Comparison of ENCODE assay signal across 25 cellular contexts in genomic region chr22:50432131-50432870, GRCh38. TPM values are rescaled to one million over a fixed set of nuclear protein-coding genes. Genes with fewer than 3 reads are reported as not detected.
"Had no signal": no experiment of that assay in that cellular context is flagged by ENCODE, and none has a peak within 500 bp of the region (broad histone marks: within the 10 kb centered on the region; RNA-seq: fewer than 3 reads in every experiment).

No MANE protein-coding gene starts in this region.

- ATAC-seq: activated T-helper 17 cell treated with anti-CD3 and anti-CD28 coated beads, Interleukin-2, amount 50 U/mL, for 72 hours; effector memory CD8-positive, alpha-beta T cell; gastrocnemius medialis; left colon; naive thymus-derived CD8-positive, alpha-beta T cell had no signal

- H3K4me1 Mint-ChIP-seq: activated T-helper 17 cell treated with anti-CD3 and anti-CD28 coated beads, Interleukin-2, amount 50 U/mL, for 72 hours; brain; naive thymus-derived CD8-positive, alpha-beta T cell; neural progenitor cell had no signal

- H3K9me3 ChIP-seq: esophagus muscularis mucosa, gastrocnemius medialis, ovary, psoas muscle, right atrium auricular region, tibial artery had no signal

- H3K9me3 Mint-ChIP-seq: activated naive CD4-positive, alpha-beta T cell treated with anti-CD3 and anti-CD28 coated beads, Interleukin-2, amount 50 U/mL, for 72 hours; activated T-cell treated with anti-CD3 and anti-CD28 coated beads, Interleukin-2, amount 50 U/mL, for 24 hours; activated T-helper 17 cell treated with anti-CD3 and anti-CD28 coated beads, Interleukin-2, amount 50 U/mL, for 72 hours; brain; effector memory CD8-positive, alpha-beta T cell; naive thymus-derived CD8-positive, alpha-beta T cell; neural progenitor cell; stimulated activated naive CD8-positive, alpha-beta T cell treated with anti-CD3 and anti-CD28 coated beads, Interleukin-15, Interleukin-2, amounts not matched to agents 100 ng/mL and 50 ng/mL, for 24 hours had no signal

- H3K27me3 ChIP-seq: esophagus muscularis mucosa, gastrocnemius medialis, neural progenitor cell, ovary, right atrium auricular region, tibial artery had no signal

- FAIRE-seq: endothelial cell of umbilical vein had no signal

- H3K27ac Mint-ChIP-seq: activated T-helper 17 cell treated with anti-CD3 and anti-CD28 coated beads, Interleukin-2, amount 50 U/mL, for 72 hours; neural progenitor cell; stimulated activated naive CD8-positive, alpha-beta T cell treated with anti-CD3 and anti-CD28 coated beads, Interleukin-15, Interleukin-2, amounts not matched to agents 100 ng/mL and 50 ng/mL, for 24 hours had no signal

- H3K4me3 ChIP-seq: esophagus muscularis mucosa, gastrocnemius medialis, lung, neural progenitor cell, ovary, psoas muscle, right atrium auricular region, tibial artery had no signal

- H3K27me3 Mint-ChIP-seq: activated T-cell treated with anti-CD3 and anti-CD28 coated beads, Interleukin-2, amount 50 U/mL, for 24 hours; activated T-helper 17 cell treated with anti-CD3 and anti-CD28 coated beads, Interleukin-2, amount 50 U/mL, for 72 hours; effector memory CD8-positive, alpha-beta T cell; naive thymus-derived CD8-positive, alpha-beta T cell; stimulated activated naive CD8-positive, alpha-beta T cell treated with anti-CD3 and anti-CD28 coated beads, Interleukin-15, Interleukin-2, amounts not matched to agents 100 ng/mL and 50 ng/mL, for 24 hours had no signal

- DNase-seq: activated CD4-positive, alpha-beta T cell treated with anti-CD3 and anti-CD28 coated beads, Interleukin-2, amount 50 U/mL, for 1 hour; activated CD8-positive, alpha-beta memory T cell treated with anti-CD3 and anti-CD28 coated beads, Interleukin-2, amount 50 U/mL, for 4 hours; activated T-cell treated with anti-CD3 and anti-CD28 coated beads, Interleukin-2, amount 50 U/mL, for 24 hours; aorta; caudate nucleus; effector memory CD8-positive, alpha-beta T cell; gastrocnemius medialis; hippocampal formation; left colon; stimulated activated CD4-positive, alpha-beta T cell treated with anti-CD3 and anti-CD28 coated beads, Interleukin-4, amount 100 ng/mL, for 24 hours; tibial artery had no signal

- H3K4me3 Mint-ChIP-seq: activated T-cell treated with anti-CD3 and anti-CD28 coated beads, Interleukin-2, amount 50 U/mL, for 24 hours; activated T-helper 17 cell treated with anti-CD3 and anti-CD28 coated beads, Interleukin-2, amount 50 U/mL, for 72 hours; brain; effector memory CD8-positive, alpha-beta T cell; naive thymus-derived CD8-positive, alpha-beta T cell; stimulated activated naive CD8-positive, alpha-beta T cell treated with anti-CD3 and anti-CD28 coated beads, Interleukin-15, Interleukin-2, amounts not matched to agents 100 ng/mL and 50 ng/mL, for 24 hours had no signal

- H3K27ac ChIP-seq: esophagus muscularis mucosa, gastrocnemius medialis, neural progenitor cell, ovary, psoas muscle, right atrium auricular region, tibial artery had no signal

- H3K4me1 ChIP-seq: esophagus muscularis mucosa, gastrocnemius medialis, neural progenitor cell, psoas muscle, right atrium auricular region, tibial artery had no signal

- H3K9ac ChIP-seq: neural progenitor cell had no signal

- H3K36me3 ChIP-seq: ovary had no signal

RNA-seq across cellular contexts. Expression of gene MIOX, which starts 54.4 kb away (rescaled TPM):
- total RNA-seq: aorta, dermis microvascular lymphatic vessel endothelial cell, endothelial cell of umbilical vein, esophagus muscularis mucosa, gastrocnemius medialis, left colon, lung, psoas muscle, right atrium auricular region, urinary bladder had no signal
- polyA plus RNA-seq: aorta, endothelial cell of umbilical vein, ovary, psoas muscle, urinary bladder had no signal
